In genomic region chr15:40430271-40430805, GRCh38 we compare ENCODE assay signal across 1 cellular context.
TF ChIP-seq lines count a peak whose summit lies in the region.

No MANE protein-coding gene starts in this region.

TF ChIP-seq in GM23338, 12 proteins besides CTCF, POLR2A, EP300 and RAD21 (continued from another document):
- no peak for TF ChIP-seq REST (IDR thresholded peaks at IDR 0.05; ENCODE audit: unreplicated experiment)
- TF ChIP-seq POLR2AphosphoS5 (IDR thresholded peaks at IDR 0.05; ENCODE audit: low read depth): no peak
- no peak for TF ChIP-seq ZNF114 (CRISPR knock-in tag; IDR thresholded peaks at IDR 0.05)
- TF ChIP-seq ETS1 (IDR thresholded peaks at IDR 0.05): no peak
- TF ChIP-seq ZNF462 (CRISPR knock-in tag; IDR thresholded peaks at IDR 0.05): no peak
- TF ChIP-seq ZNF331 (CRISPR knock-in tag; IDR thresholded peaks at IDR 0.05; ENCODE audit: low read depth): no peak
- no peak for TF ChIP-seq NANOG (IDR thresholded peaks at IDR 0.05; ENCODE audit: borderline replicate concordance)
